15 cellular contexts compared by ENCODE assay signal in the genomic region with DNA sequence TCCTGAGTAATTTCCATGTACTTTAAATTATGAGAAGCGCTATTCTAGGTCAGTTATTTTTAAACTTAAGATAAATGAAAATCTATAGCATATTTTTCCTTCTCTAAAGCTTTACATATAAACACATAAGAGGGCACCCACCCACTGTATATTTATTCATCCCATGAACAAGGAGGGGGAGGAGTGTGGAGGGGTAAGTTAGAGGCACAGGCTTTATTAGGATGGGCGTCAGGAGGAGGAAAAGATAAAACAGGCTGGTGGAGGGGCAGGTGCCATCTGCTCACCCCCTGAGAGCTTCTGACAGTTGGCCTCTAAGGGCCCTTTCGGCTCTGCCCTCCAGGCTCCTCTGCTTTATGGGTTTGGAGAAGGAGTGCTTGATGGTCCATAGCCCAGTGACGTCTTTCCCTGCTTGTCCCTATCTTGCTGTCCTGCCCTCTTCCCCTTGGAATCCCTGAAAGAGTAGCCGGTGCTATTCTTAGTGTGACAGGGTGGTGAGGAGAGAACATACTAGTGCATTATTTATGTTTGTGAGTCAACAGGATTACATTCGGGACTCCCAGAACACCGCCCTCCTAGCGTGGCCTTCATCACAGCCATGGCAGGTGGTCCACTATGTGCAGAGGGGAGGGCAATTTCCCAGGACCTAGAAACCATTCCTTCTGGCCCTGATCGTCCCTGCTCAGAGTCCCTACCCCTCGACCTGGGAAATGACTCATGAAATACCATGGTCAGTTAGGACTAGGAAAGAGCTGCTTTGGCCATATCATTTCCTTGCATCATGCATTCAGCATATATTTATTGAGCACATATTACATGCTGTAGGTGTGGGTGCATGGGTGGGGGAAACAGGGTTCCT. TPM values are rescaled to one million over a fixed set of nuclear protein-coding genes. Genes with fewer than 3 reads are reported as not detected.
A peak's percentile ranks its signal among the peaks of the same experiment; 100 is the strongest.
DNase-seq lines count a peak whose midpoint lies in the region; ATAC-seq and TF ChIP-seq lines count a peak whose summit lies in the region.
"Had no signal": no experiment of that assay in that cellular context is flagged by ENCODE, and none has a peak within 500 bp of the region (broad histone marks: within the 10 kb centered on the region; RNA-seq: fewer than 3 reads in every experiment).

No MANE protein-coding gene starts in this region.

- TF ChIP-seq CTCF in MCF 10A (IDR thresholded peaks at IDR 0.05; ENCODE audit: unreplicated experiment) (no peak), mammary epithelial cell (conservative IDR thresholded peaks at IDR 0.05 in 1 of 2, IDR thresholded peaks at IDR 0.05 in 1 of 2; ENCODE audit: extremely low read depth in 1 of 2, insufficient read depth in 1 of 2, low read depth in 1 of 2, low read length in 2 of 2) (no peak), brain microvascular endothelial cell (IDR thresholded peaks at IDR 0.05; ENCODE audit: low read depth, low read length, missing control alignments) (no peak), lung (IDR thresholded peaks at IDR 0.05; ENCODE audit: control extremely low read depth, extremely low read depth) (no peak)

- H3K9me3 ChIP-seq in mammary epithelial cell (replicated peaks; ENCODE audit: insufficient read depth, low read length) (no peaks in the 10 kb centered on the region), lung (ENCODE audit: control insufficient read depth in 2 of 2, insufficient read depth in 1 of 2, low read length in 1 of 2) (no peaks in the 10 kb centered on the region)
- H3K9me3 ChIP-seq: Caco-2, lower lobe of right lung, thyroid gland had no signal

- peaks cover 45% of the 10 kb centered on the region for H3K4me1 Mint-ChIP-seq in MCF 10A (ENCODE audit: insufficient read depth, unreplicated experiment)

- no peaks in the 10 kb centered on the region for H3K9me3 Mint-ChIP-seq in MCF 10A (ENCODE audit: unreplicated experiment)
- H3K9me3 Mint-ChIP-seq: activated naive CD4-positive, alpha-beta T cell treated with anti-CD3 and anti-CD28 coated beads for 36 hours had no signal

- BruUV-seq in MCF 10A (replicated peaks; lab: Mats Ljungman, UMichigan) (no TSS peak), mammary epithelial cell (replicated peaks; lab: Mats Ljungman, UMichigan) (no TSS peak)

- H3K27me3 Mint-ChIP-seq in MCF 10A (ENCODE audit: insufficient read depth, unreplicated experiment): no peaks in the 10 kb centered on the region

- no peak for DNase-seq in MCF 10A (ENCODE audit: unreplicated experiment)
- no peak for DNase-seq in mammary epithelial cell
- peak; percentile 62 for DNase-seq in brain microvascular endothelial cell
- no peak for DNase-seq in lung (ENCODE audit: low spot score)
- no peak for DNase-seq in SW 1271 (lab: John Stamatoyannopoulos, UW)
- no peak for DNase-seq in activated CD8-positive, alpha-beta memory T cell treated with anti-CD3 and anti-CD28 coated beads, Interleukin-2, amount 50 U/mL, for 4 hours
- DNase-seq: 8988T; activated CD8-positive, alpha-beta T cell treated with anti-CD3 and anti-CD28 coated beads, Interleukin-2, amount 10 ng/mL, durations not matched to agents 7 days and 5 days; activated naive CD4-positive, alpha-beta T cell treated with anti-CD3 and anti-CD28 coated beads for 36 hours; Caco-2; Kasumi-1; lower lobe of right lung; thyroid gland had no signal

- dilution Hi-C loops in mammary epithelial cell (cut with HindIII; ENCODE audit: low sequenced_read_pairs): loop anchor here (5.0 kb wide), 1 partner anchor 80 kb away; no protein-coding TSS in a partner anchor

- intact Hi-C loops in MCF 10A (cut with micrococcal nuclease): no loop called here
- intact Hi-C loops in mammary epithelial cell (cut with micrococcal nuclease): no loop called here

- H2AFZ ChIP-seq in mammary epithelial cell (ENCODE audit: low read depth, low read length): no peak overlapping the region

- no peaks in the 10 kb centered on the region for H3K36me3 Mint-ChIP-seq in MCF 10A (ENCODE audit: insufficient read depth, unreplicated experiment)

- H4K20me1 ChIP-seq in mammary epithelial cell (ENCODE audit: insufficient read depth, low read length): no peaks in the 10 kb centered on the region

- POLR2A ChIA-PET in MCF 10A (lab: Yijun Ruan, JAX): interaction anchor here (0.9 to 1.5 kb wide), 3 partner anchors 9 to 20 kb away, joined by 3 to 14 read pairs (median 3); no protein-coding TSS in a partner anchor

- H3K36me3 ChIP-seq in mammary epithelial cell (ENCODE audit: insufficient read depth, low read length) (no peaks in the 10 kb centered on the region), brain microvascular endothelial cell (replicated peaks) (no peaks in the 10 kb centered on the region), lung (ENCODE audit: control insufficient read depth in 2 of 2, insufficient read depth in 2 of 2, low read length in 2 of 2) (no peaks in the 10 kb centered on the region), urinary bladder (ENCODE audit: insufficient read depth) (no peaks in the 10 kb centered on the region)
- H3K36me3 ChIP-seq: thyroid gland had no signal

- H3K4me1 ChIP-seq in mammary epithelial cell (ENCODE audit: insufficient read depth, low read length): peaks cover 28% of the 10 kb centered on the region
- H3K4me1 ChIP-seq in lung (ENCODE audit: control insufficient read depth in 2 of 2, insufficient read depth in 2 of 2, low read length in 2 of 2): peaks cover 7 to 27% of the 10 kb centered on the region in 2 donors
- H3K4me1 ChIP-seq in urinary bladder (ENCODE audit: insufficient read depth): no peaks in the 10 kb centered on the region

- H3K9ac ChIP-seq in mammary epithelial cell (ENCODE audit: insufficient read depth, low read length): no peak overlapping the region

- H3K27ac ChIP-seq in mammary epithelial cell (ENCODE audit: insufficient read depth, low read depth, low read length): no peak overlapping the region
- H3K27ac ChIP-seq in brain microvascular endothelial cell: no peak overlapping the region
- H3K27ac ChIP-seq in lung (ENCODE audit: low read depth in 1 of 2, low read length in 1 of 2): peak overlapping the region; percentile 0 to 79
- peak overlapping the region; percentile 39 for H3K27ac ChIP-seq in urinary bladder (ENCODE audit: low read depth)
- H3K27ac ChIP-seq: lower lobe of right lung, thyroid gland had no signal

- H3K79me2 ChIP-seq in mammary epithelial cell (ENCODE audit: insufficient read depth, low read length): no peaks in the 10 kb centered on the region

- H3K27me3 ChIP-seq in mammary epithelial cell (ENCODE audit: insufficient read depth, low read length): no peaks in the 10 kb centered on the region
- H3K27me3 ChIP-seq in brain microvascular endothelial cell (replicated peaks): no peaks in the 10 kb centered on the region
- H3K27me3 ChIP-seq in lung (ENCODE audit: control insufficient read depth, insufficient read depth): no peaks in the 10 kb centered on the region
- H3K27me3 ChIP-seq: thyroid gland had no signal

- H3K4me3 ChIP-seq in mammary epithelial cell (replicated peaks in 1 of 3; ENCODE audit: insufficient read depth in 1 of 3, low read depth in 2 of 3, low read length in 3 of 3) (no peak overlapping the region), brain microvascular endothelial cell (ENCODE audit: low read depth, low read length) (no peak overlapping the region), lung (no peak overlapping the region), urinary bladder (ENCODE audit: low read depth, low read length) (no peak overlapping the region)
- H3K4me3 ChIP-seq: lower lobe of right lung, thyroid gland had no signal

- CTCF ChIA-PET in MCF 10A (lab: Yijun Ruan, JAX): interaction anchor here (0.6 to 1.5 kb wide), 6 partner anchors 11 to 157 kb away, joined by 3 read pairs; a partner anchor contains a TSS
- CTCF ChIA-PET in mammary epithelial cell (lab: Charles Lee; ENCODE audit: low non-redundant PET): no interaction called here

- in situ Hi-C loops in mammary epithelial cell (cut with MboI; ENCODE audit: low sequenced_read_pairs in 2 of 2) (no loop called here), brain microvascular endothelial cell (cut with HindIII; ENCODE audit: low pct_ligation_motif_present, low sequenced_read_pairs) (no loop called here)

- H3K4me3 Mint-ChIP-seq in MCF 10A (ENCODE audit: unreplicated experiment): no peak overlapping the region
- H3K4me3 Mint-ChIP-seq: activated CD8-positive, alpha-beta T cell treated with anti-CD3 and anti-CD28 coated beads, Interleukin-2, amount 10 ng/mL, durations not matched to agents 7 days and 5 days; activated naive CD4-positive, alpha-beta T cell treated with anti-CD3 and anti-CD28 coated beads for 36 hours had no signal

- no peak overlapping the region for H3K4me2 ChIP-seq in mammary epithelial cell (ENCODE audit: insufficient read depth, low read depth, low read length)

- 80% methylated on average over 9 of the region's 10 CpGs for WGBS in mammary epithelial cell (ENCODE audit: low coverage, missing lambda C conversion rate)
- 69 to 78% methylated on average over 10 of the region's 10 CpGs for WGBS in lung, 2 donors
- 58% methylated on average over 10 of the region's 10 CpGs for WGBS in urinary bladder

- H3K27ac Mint-ChIP-seq in MCF 10A (ENCODE audit: low read depth, unreplicated experiment): peak overlapping the region; percentile 65
- H3K27ac Mint-ChIP-seq: activated CD8-positive, alpha-beta T cell treated with anti-CD3 and anti-CD28 coated beads, Interleukin-2, amount 10 ng/mL, durations not matched to agents 7 days and 5 days; activated naive CD4-positive, alpha-beta T cell treated with anti-CD3 and anti-CD28 coated beads for 36 hours had no signal

- ATAC-seq in lung (ENCODE audit: insufficient read depth, low FRiP score): no peak
- no peak for ATAC-seq in GM19397 (IDR thresholded peaks at IDR 0.05; ENCODE audit: unreplicated experiment)
- ATAC-seq: activated CD8-positive, alpha-beta T cell treated with anti-CD3 and anti-CD28 coated beads, Interleukin-2, amount 10 ng/mL, durations not matched to agents 7 days and 5 days; lower lobe of right lung had no signal

RNA-seq across cellular contexts. Expression of a gene that starts 7.9 kb away (rescaled TPM):
- total RNA-seq in MCF 10A (2022) (6.3 and 7.1 TPM in 2 replicates), mammary epithelial cell (1 to 10 TPM; 1.3 to 5.3 TPM), lung (100 to 1,000 TPM in 1 of 2 donors, 10 to 100 TPM in 1; 10.3 to 111 TPM), urinary bladder (6.8 TPM)
- polyA plus RNA-seq in mammary epithelial cell (2.6 TPM), lung (10 to 100 TPM; 41.0 to 43.8 TPM), urinary bladder (47.2 TPM)
- 23.9 TPM for polyA minus RNA-seq in mammary epithelial cell

RNA-seq across cellular contexts. Expression of a gene that starts 28.5 kb away (rescaled TPM):
- total RNA-seq in MCF 10A (2022) (not detected in 2 replicates), mammary epithelial cell (not detected), lung (1 to 10 TPM in 1 of 2 donors, under 1 TPM in 1; 0.55 to 2.4 TPM), urinary bladder (3.2 TPM)
- polyA plus RNA-seq in mammary epithelial cell (not detected), lung (under 1 TPM; 0.39 to 0.40 TPM), urinary bladder (1.5 TPM)
- polyA minus RNA-seq in mammary epithelial cell: not detected
- total RNA-seq: activated CD8-positive, alpha-beta T cell treated with anti-CD3 and anti-CD28 coated beads, Interleukin-2, amount 10 ng/mL, durations not matched to agents 7 days and 5 days; Caco-2 had no signal

Comparison
In these comparisons a context has a peak if more than half of its experiments do, and no peak if none do; other contexts are left out.
1. H3K27ac ChIP-seq: peak in lung (2 of 2) and urinary bladder (single experiment); none in mammary epithelial cell (single experiment) and brain microvascular endothelial cell (single experiment).